32 cellular contexts compared by ENCODE assay signal in the genomic region with DNA sequence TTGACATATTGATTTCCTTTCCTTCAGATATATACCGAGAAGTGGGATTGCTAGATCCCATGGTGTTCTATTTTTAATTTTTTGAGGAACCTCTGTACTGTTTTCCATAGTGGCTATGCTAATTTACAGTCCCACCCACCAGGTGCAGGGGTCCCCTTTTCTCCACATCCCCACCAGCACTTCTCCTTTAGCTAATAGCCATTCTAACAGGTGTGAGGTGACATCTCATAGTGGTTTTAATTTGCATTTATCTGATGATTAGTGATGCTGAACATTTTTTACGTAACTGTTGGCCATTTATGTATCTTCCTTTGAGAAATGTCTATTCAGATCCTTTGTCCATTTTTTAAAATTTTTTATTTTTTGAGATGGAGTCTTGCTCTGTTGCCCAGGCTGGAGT.
"Had no signal": no experiment of that assay in that cellular context is flagged by ENCODE, and none has a peak within 500 bp of the region (broad histone marks: within the 10 kb centered on the region; RNA-seq: fewer than 3 reads in every experiment).

No MANE protein-coding gene starts in this region.

- H3K27me3 Mint-ChIP-seq: activated CD4-positive, alpha-beta T cell treated with anti-CD3 and anti-CD28 coated beads, Interleukin-2, amount 10 ng/mL, durations not matched to agents 7 days and 5 days; activated CD8-positive, alpha-beta memory T cell treated with anti-CD3 and anti-CD28 coated beads, Interleukin-2, amount 10 ng/mL, durations not matched to agents 7 days and 5 days; activated naive CD4-positive, alpha-beta T cell treated with anti-CD3 and anti-CD28 coated beads, Interleukin-2, amount 10 ng/mL, durations not matched to agents 7 days and 5 days; activated naive CD8-positive, alpha-beta T cell had no signal

- H3K36me3 Mint-ChIP-seq: activated naive CD4-positive, alpha-beta T cell treated with anti-CD3 and anti-CD28 coated beads, Interleukin-2, amount 10 ng/mL, durations not matched to agents 7 days and 5 days; activated naive CD8-positive, alpha-beta T cell; brain had no signal

- H3K27me3 ChIP-seq: SJCRH30 had no signal

- DNase-seq: activated CD4-positive, alpha-beta T cell treated with anti-CD3 and anti-CD28 coated beads for 36 hours; activated CD4-positive, alpha-beta T cell treated with anti-CD3 and anti-CD28 coated beads, Interleukin-2, amount 10 ng/mL, durations not matched to agents 7 days and 5 days; activated CD4-positive, alpha-beta T cell treated with anti-CD3 and anti-CD28 coated beads, Interleukin-2, amount 50 U/mL, for 48 hours; activated CD8-positive, alpha-beta memory T cell treated with anti-CD3 and anti-CD28 coated beads for 24 hours; activated CD8-positive, alpha-beta memory T cell treated with anti-CD3 and anti-CD28 coated beads, Interleukin-2, amount 10 ng/mL, durations not matched to agents 7 days and 5 days; activated CD8-positive, alpha-beta memory T cell treated with anti-CD3 and anti-CD28 coated beads, Interleukin-2, amount 50 U/mL, for 48 hours; activated effector memory CD4-positive, alpha-beta T cell treated with Interleukin-2 at 50 U/mL for 16 hours; activated naive CD4-positive, alpha-beta T cell treated with anti-CD3 and anti-CD28 coated beads, Interleukin-2, amount 10 ng/mL, durations not matched to agents 7 days and 5 days; activated naive CD8-positive, alpha-beta T cell treated with anti-CD3 and anti-CD28 coated beads, Interleukin-2, amount 50 U/mL, for 24 hours; activated T-cell treated with anti-CD3 and anti-CD28 coated beads, Interleukin-2, amount 50 U/mL, for 48 hours; anterior cingulate cortex; caudate nucleus; cerebellar nuclear complex; NCI-H1048; NCI-H1436 treated with DMSO at 0.1 percent for 48 hours; NCI-H1694 treated with DMSO at 0.1 percent for 48 hours; NCI-H2029; NCI-H2107; NCI-H2171; NCI-H510A; NCI-H526; NCI-H748 treated with DMSO at 0.1 percent for 48 hours; NK-92 treated with Interleukin-12 subunit alpha and Interleukin-12 subunit beta, amount 100 ng/mL, for 24 hours; SHP77; SJCRH30 had no signal

- ATAC-seq: activated CD4-positive, alpha-beta T cell treated with anti-CD3 and anti-CD28 coated beads for 36 hours; activated CD4-positive, CD25-positive, alpha-beta regulatory T cell treated with anti-CD3 and anti-CD28 coated beads, Interleukin-2, amount 50 U/mL, for 24 hours; activated CD8-positive, alpha-beta memory T cell treated with anti-CD3 and anti-CD28 coated beads, Interleukin-2, amount 10 ng/mL, durations not matched to agents 7 days and 5 days; activated naive CD8-positive, alpha-beta T cell treated with anti-CD3 and anti-CD28 coated beads, Interleukin-2, amount 50 U/mL, for 24 hours; Panc1 had no signal

- H3K9me3 ChIP-seq: SJCRH30 had no signal

- H3K4me1 Mint-ChIP-seq: activated CD4-positive, alpha-beta T cell treated with anti-CD3 and anti-CD28 coated beads for 36 hours; activated CD4-positive, alpha-beta T cell treated with anti-CD3 and anti-CD28 coated beads, Interleukin-2, amount 10 ng/mL, durations not matched to agents 7 days and 5 days; activated CD8-positive, alpha-beta memory T cell treated with anti-CD3 and anti-CD28 coated beads, Interleukin-2, amount 10 ng/mL, durations not matched to agents 7 days and 5 days; activated naive CD4-positive, alpha-beta T cell treated with anti-CD3 and anti-CD28 coated beads, Interleukin-2, amount 10 ng/mL, durations not matched to agents 7 days and 5 days; activated naive CD8-positive, alpha-beta T cell treated with anti-CD3 and anti-CD28 coated beads, Interleukin-2, amount 50 U/mL, for 24 hours; brain had no signal

- H3K4me3 ChIP-seq: SJCRH30, SK-N-MC had no signal

- H3K9me3 Mint-ChIP-seq: activated CD4-positive, alpha-beta T cell treated with anti-CD3 and anti-CD28 coated beads, Interleukin-2, amount 10 ng/mL, durations not matched to agents 7 days and 5 days; activated naive CD4-positive, alpha-beta T cell treated with anti-CD3 and anti-CD28 coated beads, Interleukin-2, amount 10 ng/mL, durations not matched to agents 7 days and 5 days; activated naive CD8-positive, alpha-beta T cell treated with anti-CD3 and anti-CD28 coated beads, Interleukin-2, amount 50 U/mL, for 24 hours; T-helper 1 cell treated with Interleukin-12 subunit alpha and Interleukin-12 subunit beta and Interleukin-4 antibody, amounts not matched to agents 30 μg/mL and 1 μg/mL, for 36 hours; T-helper 2 cell treated with Interferon-gamma antibody and Interleukin-4, amounts not matched to agents 5 μg/mL and 100 μg/mL, for 36 hours had no signal

- H3K4me3 Mint-ChIP-seq: activated CD4-positive, alpha-beta T cell treated with anti-CD3 and anti-CD28 coated beads for 36 hours; activated CD4-positive, alpha-beta T cell treated with anti-CD3 and anti-CD28 coated beads, Interleukin-2, amount 10 ng/mL, durations not matched to agents 7 days and 5 days; activated CD8-positive, alpha-beta memory T cell treated with anti-CD3 and anti-CD28 coated beads, Interleukin-2, amount 10 ng/mL, durations not matched to agents 7 days and 5 days; activated naive CD4-positive, alpha-beta T cell treated with anti-CD3 and anti-CD28 coated beads, Interleukin-2, amount 10 ng/mL, durations not matched to agents 7 days and 5 days; activated naive CD8-positive, alpha-beta T cell; activated naive CD8-positive, alpha-beta T cell treated with anti-CD3 and anti-CD28 coated beads, Interleukin-2, amount 50 U/mL, for 24 hours; brain; T-helper 1 cell treated with Interleukin-12 subunit alpha and Interleukin-12 subunit beta and Interleukin-4 antibody, amounts not matched to agents 30 μg/mL and 1 μg/mL, for 36 hours; T-helper 2 cell treated with Interferon-gamma antibody and Interleukin-4, amounts not matched to agents 5 μg/mL and 100 μg/mL, for 36 hours had no signal

- H3K4me1 ChIP-seq: SJCRH30 had no signal

- H3K36me3 ChIP-seq: SJCRH30 had no signal

- H3K27ac Mint-ChIP-seq: activated CD4-positive, alpha-beta T cell treated with anti-CD3 and anti-CD28 coated beads for 36 hours; activated CD4-positive, alpha-beta T cell treated with anti-CD3 and anti-CD28 coated beads, Interleukin-2, amount 10 ng/mL, durations not matched to agents 7 days and 5 days; activated CD8-positive, alpha-beta memory T cell treated with anti-CD3 and anti-CD28 coated beads, Interleukin-2, amount 10 ng/mL, durations not matched to agents 7 days and 5 days; activated naive CD4-positive, alpha-beta T cell treated with anti-CD3 and anti-CD28 coated beads, Interleukin-2, amount 10 ng/mL, durations not matched to agents 7 days and 5 days; activated naive CD8-positive, alpha-beta T cell; activated naive CD8-positive, alpha-beta T cell treated with anti-CD3 and anti-CD28 coated beads, Interleukin-2, amount 50 U/mL, for 24 hours; brain; T-helper 1 cell treated with Interleukin-12 subunit alpha and Interleukin-12 subunit beta and Interleukin-4 antibody, amounts not matched to agents 30 μg/mL and 1 μg/mL, for 36 hours; T-helper 2 cell treated with Interferon-gamma antibody and Interleukin-4, amounts not matched to agents 5 μg/mL and 100 μg/mL, for 36 hours had no signal

- H3K27ac ChIP-seq: SJCRH30, SK-N-MC had no signal
